Comparison of ENCODE assay signal across 1 cellular context in the genomic region with DNA sequence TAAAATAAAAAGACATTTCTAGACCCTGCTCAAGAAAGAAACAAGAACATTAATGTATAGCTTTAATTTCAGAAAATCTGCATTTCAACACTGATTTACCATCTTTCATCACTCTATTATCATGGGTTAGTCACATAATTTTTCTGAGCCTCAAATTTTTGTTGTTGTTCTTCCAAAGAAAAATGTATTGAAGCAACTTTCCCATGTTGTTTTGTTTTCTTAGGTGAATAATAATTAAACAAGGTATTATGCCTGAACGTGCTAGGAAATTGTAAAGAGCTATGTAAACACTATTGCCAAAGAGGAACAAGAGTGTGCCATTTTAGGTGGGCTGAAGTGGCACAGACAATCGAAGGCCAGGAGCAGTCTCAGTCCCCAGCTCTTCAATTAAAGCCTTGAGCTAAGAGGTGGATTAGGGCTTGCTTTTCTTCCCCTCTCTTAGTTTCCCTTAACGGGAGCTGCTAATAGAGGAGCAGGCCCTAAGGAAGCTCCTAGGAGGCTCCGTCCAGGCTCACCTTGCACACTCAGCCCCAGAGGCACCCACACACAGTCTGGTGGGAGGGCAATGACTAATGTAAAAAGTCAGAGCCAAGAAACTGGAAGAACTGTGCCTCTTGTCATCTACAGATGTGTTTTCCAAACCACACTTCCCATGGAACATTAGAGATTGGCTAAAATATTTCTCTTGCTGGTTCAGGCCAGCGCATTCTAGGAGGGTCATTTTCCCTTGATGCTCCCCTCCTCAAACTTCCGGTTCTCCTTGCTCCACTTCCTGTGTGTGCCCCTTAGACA.
TF ChIP-seq lines count a peak whose summit lies in the region.

No MANE protein-coding gene starts in this region.

TF ChIP-seq in SK-N-SH, 30 proteins besides CTCF, POLR2A, EP300 and RAD21 (continued from another document):
- TF ChIP-seq, protein P1, sequence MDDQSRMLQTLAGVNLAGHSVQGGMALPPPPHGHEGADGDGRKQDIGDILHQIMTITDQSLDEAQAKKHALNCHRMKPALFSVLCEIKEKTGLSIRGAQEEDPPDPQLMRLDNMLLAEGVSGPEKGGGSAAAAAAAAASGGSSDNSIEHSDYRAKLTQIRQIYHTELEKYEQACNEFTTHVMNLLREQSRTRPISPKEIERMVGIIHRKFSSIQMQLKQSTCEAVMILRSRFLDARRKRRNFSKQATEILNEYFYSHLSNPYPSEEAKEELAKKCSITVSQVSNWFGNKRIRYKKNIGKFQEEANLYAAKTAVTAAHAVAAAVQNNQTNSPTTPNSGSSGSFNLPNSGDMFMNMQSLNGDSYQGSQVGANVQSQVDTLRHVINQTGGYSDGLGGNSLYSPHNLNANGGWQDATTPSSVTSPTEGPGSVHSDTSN (IDR thresholded peaks at IDR 0.05) = peak; percentile 33; the same call in 1 of the 2 replicates
- TF ChIP-seq, protein P2, sequence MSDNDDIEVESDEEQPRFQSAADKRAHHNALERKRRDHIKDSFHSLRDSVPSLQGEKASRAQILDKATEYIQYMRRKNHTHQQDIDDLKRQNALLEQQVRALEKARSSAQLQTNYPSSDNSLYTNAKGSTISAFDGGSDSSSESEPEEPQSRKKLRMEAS (IDR thresholded peaks at IDR 0.05; ENCODE audit: low read depth) = no peak
